In the genomic region with DNA sequence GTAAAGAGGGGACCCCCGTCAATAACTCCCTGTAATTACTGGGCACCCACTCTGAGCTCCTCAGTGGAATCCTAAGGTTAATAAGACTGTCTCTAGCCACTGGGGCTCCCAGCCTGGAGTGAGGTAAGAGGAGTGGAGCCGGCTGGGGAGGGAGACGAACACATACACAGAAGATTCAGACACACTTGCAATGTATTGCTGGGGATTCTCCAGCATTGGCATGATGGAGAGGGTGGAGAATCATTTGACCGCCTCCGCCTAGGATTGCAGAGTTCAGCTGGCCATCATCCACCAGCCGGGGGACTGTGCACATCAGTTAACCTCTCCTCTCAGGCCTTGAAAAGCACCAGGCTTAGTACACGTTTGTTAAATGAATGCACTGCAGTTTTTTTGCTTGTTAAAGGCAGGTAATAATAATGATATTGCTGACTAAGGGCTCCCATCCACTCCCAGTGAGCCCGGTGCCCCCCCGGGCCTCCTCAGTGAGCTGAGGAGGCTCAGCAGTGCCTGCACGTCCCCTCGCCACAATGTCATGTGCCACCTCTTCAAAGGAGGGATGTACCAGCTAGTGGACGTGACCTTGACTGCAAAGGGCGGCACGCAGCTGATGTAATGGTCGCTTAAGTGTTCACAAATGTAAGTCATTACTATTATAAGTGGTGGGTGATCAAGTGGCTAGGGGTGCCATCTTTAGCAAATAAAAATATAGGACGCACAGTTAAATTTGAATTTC, we compare ENCODE assay signal across 2 cellular contexts.
TF ChIP-seq lines count a peak whose summit lies in the region.

No MANE protein-coding gene starts in this region.

TF ChIP-seq in A549, 52 proteins besides CTCF, POLR2A, EP300 and RAD21:
- TF ChIP-seq MAFK (IDR thresholded peaks at IDR 0.05; ENCODE audit: partially characterized antibody) = peak; percentile 62
- TF ChIP-seq MYC (IDR thresholded peaks at IDR 0.05; ENCODE audit: borderline replicate concordance, low read length) = no peak
TF ChIP-seq in A549: peak in this region for 1.

TF ChIP-seq in IMR-90, 13 proteins besides CTCF, POLR2A, EP300 and RAD21:
- TF ChIP-seq MAFK (IDR thresholded peaks at IDR 0.05; ENCODE audit: low read depth, low read length) (peak; percentile 54), SMC3 (IDR thresholded peaks at IDR 0.05; ENCODE audit: low read depth, low read length) (no peak)
- TF ChIP-seq, protein P1, sequence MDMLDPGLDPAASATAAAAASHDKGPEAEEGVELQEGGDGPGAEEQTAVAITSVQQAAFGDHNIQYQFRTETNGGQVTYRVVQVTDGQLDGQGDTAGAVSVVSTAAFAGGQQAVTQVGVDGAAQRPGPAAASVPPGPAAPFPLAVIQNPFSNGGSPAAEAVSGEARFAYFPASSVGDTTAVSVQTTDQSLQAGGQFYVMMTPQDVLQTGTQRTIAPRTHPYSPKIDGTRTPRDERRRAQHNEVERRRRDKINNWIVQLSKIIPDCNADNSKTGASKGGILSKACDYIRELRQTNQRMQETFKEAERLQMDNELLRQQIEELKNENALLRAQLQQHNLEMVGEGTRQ (IDR thresholded peaks at IDR 0.05; ENCODE audit: low read depth, low read length) = no peak
TF ChIP-seq in IMR-90: peak in this region for 1.
